ENCODE assay signal across 26 cellular contexts in genomic region chr2:74954500-74954874, GRCh38. TPM values are rescaled to one million over a fixed set of nuclear protein-coding genes. Genes with fewer than 3 reads are reported as not detected.
A peak's percentile ranks its signal among the peaks of the same experiment; 100 is the strongest.
DNase-seq lines count a peak whose midpoint lies in the region; ATAC-seq lines count a peak whose summit lies in the region.
"Had no signal": no experiment of that assay in that cellular context is flagged by ENCODE, and none has a peak within 500 bp of the region (broad histone marks: within the 10 kb centered on the region; RNA-seq: fewer than 3 reads in every experiment).

No MANE protein-coding gene starts in this region.

- no peaks in the 10 kb centered on the region for H3K27me3 ChIP-seq in naive thymus-derived CD4-positive, alpha-beta T cell (ENCODE audit: control insufficient read depth in 2 of 2, insufficient read depth in 2 of 2, low read length in 2 of 2)

- peaks cover 4 to 10% of the 10 kb centered on the region in 2 donors for H3K4me1 ChIP-seq in naive thymus-derived CD4-positive, alpha-beta T cell (ENCODE audit: control insufficient read depth in 2 of 2, insufficient read depth in 2 of 2, low read length in 2 of 2)

- H3K27ac ChIP-seq in naive thymus-derived CD4-positive, alpha-beta T cell (ENCODE audit: low read depth, low read length), result no peak overlapping the region
- H3K27ac ChIP-seq: A549, GM23248 had no signal

- CTCF ChIA-PET in activated CD4-positive, alpha-beta T cell treated with anti-CD3 and anti-CD28 coated beads, Interleukin-2, amount 10 ng/mL, durations not matched to agents 7 days and 5 days (lab: Charles Lee), result no interaction called here
- CTCF ChIA-PET in naive thymus-derived CD4-positive, alpha-beta T cell (lab: Charles Lee), result no interaction called here
- CTCF ChIA-PET in activated CD8-positive, alpha-beta T cell treated with anti-CD3 and anti-CD28 coated beads, Interleukin-2, amount 10 ng/mL, durations not matched to agents 7 days and 5 days (lab: Charles Lee), result no interaction called here

- H3K36me3 Mint-ChIP-seq in activated CD4-positive, alpha-beta T cell treated with anti-CD3 and anti-CD28 coated beads, Interleukin-2, amount 10 ng/mL, durations not matched to agents 24 days and 14 days (ENCODE audit: low read depth), result peaks cover 25% of the 10 kb centered on the region
- H3K36me3 Mint-ChIP-seq in activated CD4-positive, alpha-beta T cell treated with anti-CD3 and anti-CD28 coated beads, Interleukin-2, amount 10 ng/mL, durations not matched to agents 7 days and 5 days (ENCODE audit: low read depth), result peaks cover 43% of the 10 kb centered on the region
- H3K36me3 Mint-ChIP-seq in IgD-negative memory B cell, result peaks cover 5% of the 10 kb centered on the region
- H3K36me3 Mint-ChIP-seq in activated T-helper 17 cell treated with anti-CD3 and anti-CD28 coated beads, Interleukin-2, amount 50 U/mL, for 72 hours (ENCODE audit: low read depth), result peaks cover 7% of the 10 kb centered on the region
- H3K36me3 Mint-ChIP-seq in naive thymus-derived CD4-positive, alpha-beta T cell, result peaks cover 3 to 56% (median 41%) of the 10 kb centered on the region in 5 donors
- peaks cover 41% of the 10 kb centered on the region for H3K36me3 Mint-ChIP-seq in activated CD8-positive, alpha-beta T cell treated with anti-CD3 and anti-CD28 coated beads, Interleukin-2, amount 10 ng/mL, durations not matched to agents 7 days and 5 days (ENCODE audit: low read depth)

- H3K4me1 Mint-ChIP-seq in activated CD4-positive, alpha-beta T cell treated with anti-CD3 and anti-CD28 coated beads, Interleukin-2, amount 10 ng/mL, durations not matched to agents 24 days and 14 days, result peaks cover 31% of the 10 kb centered on the region
- H3K4me1 Mint-ChIP-seq in activated CD4-positive, alpha-beta T cell treated with anti-CD3 and anti-CD28 coated beads, Interleukin-2, amount 10 ng/mL, durations not matched to agents 7 days and 5 days, result peaks cover 29% of the 10 kb centered on the region
- peaks cover 22 to 45% (median 38%) of the 10 kb centered on the region in 3 donors for H3K4me1 Mint-ChIP-seq in IgD-negative memory B cell
- H3K4me1 Mint-ChIP-seq in activated T-helper 17 cell treated with anti-CD3 and anti-CD28 coated beads, Interleukin-2, amount 50 U/mL, for 72 hours, result peaks cover 9% of the 10 kb centered on the region
- H3K4me1 Mint-ChIP-seq in naive thymus-derived CD4-positive, alpha-beta T cell, result peaks cover 7 to 72% (median 37%) of the 10 kb centered on the region in 7 donors
- peaks cover 23% of the 10 kb centered on the region for H3K4me1 Mint-ChIP-seq in activated CD8-positive, alpha-beta T cell treated with anti-CD3 and anti-CD28 coated beads, Interleukin-2, amount 10 ng/mL, durations not matched to agents 7 days and 5 days (ENCODE audit: low read depth)

- no peak for ATAC-seq in activated T-helper 17 cell treated with anti-CD3 and anti-CD28 coated beads, Interleukin-2, amount 50 U/mL, for 72 hours (replicated peaks)
- no peak for ATAC-seq in naive thymus-derived CD4-positive, alpha-beta T cell
- no peak for ATAC-seq in activated CD8-positive, alpha-beta T cell treated with anti-CD3 and anti-CD28 coated beads, Interleukin-2, amount 10 ng/mL, durations not matched to agents 7 days and 5 days
- ATAC-seq in HG03097 (IDR thresholded peaks at IDR 0.05; ENCODE audit: low FRiP score, unreplicated experiment), result no peak
- ATAC-seq: A549 had no signal

- DNase-seq in activated CD4-positive, alpha-beta T cell treated with anti-CD3 and anti-CD28 coated beads, Interleukin-2, amount 10 ng/mL, durations not matched to agents 24 days and 14 days, result no peak
- no peak for DNase-seq in activated CD4-positive, alpha-beta T cell treated with anti-CD3 and anti-CD28 coated beads, Interleukin-2, amount 10 ng/mL, durations not matched to agents 7 days and 5 days
- no peak for DNase-seq in naive thymus-derived CD4-positive, alpha-beta T cell
- DNase-seq in activated CD8-positive, alpha-beta T cell treated with anti-CD3 and anti-CD28 coated beads, Interleukin-2, amount 10 ng/mL, durations not matched to agents 7 days and 5 days, result no peak
- DNase-seq: AML-193; C1 segment of cervical spinal cord; CD4-positive, alpha-beta memory T cell; COR-L47; GM23248; H7; HFFc6; IMR-90; NCI-H1092 treated with DMSO at 0.1 percent for 48 hours; NCI-H1436; NCI-H187; NCI-H2081 treated with DMSO at 0.1 percent for 48 hours; NCI-H2171; NCI-H226; NCI-H510A; NCI-H69; Right ventricle myocardium superior; RPMI8226 had no signal

- no peak overlapping the region for H3K4me3 ChIP-seq in naive thymus-derived CD4-positive, alpha-beta T cell (ENCODE audit: low read length)
- H3K4me3 ChIP-seq: A549, GM23248 had no signal

- H3K27ac Mint-ChIP-seq in activated CD4-positive, alpha-beta T cell treated with anti-CD3 and anti-CD28 coated beads, Interleukin-2, amount 10 ng/mL, durations not matched to agents 24 days and 14 days, result peak overlapping the region; percentile 0
- no peak overlapping the region for H3K27ac Mint-ChIP-seq in activated CD4-positive, alpha-beta T cell treated with anti-CD3 and anti-CD28 coated beads, Interleukin-2, amount 10 ng/mL, durations not matched to agents 7 days and 5 days
- peak overlapping the region in 2 of 3 donors; percentile 54 to 79 for H3K27ac Mint-ChIP-seq in IgD-negative memory B cell
- H3K27ac Mint-ChIP-seq in activated T-helper 17 cell treated with anti-CD3 and anti-CD28 coated beads, Interleukin-2, amount 50 U/mL, for 72 hours, result peak overlapping the region; percentile 3
- peak overlapping the region in 6 of 9 donors; percentile 4 to 65 (median 11) for H3K27ac Mint-ChIP-seq in naive thymus-derived CD4-positive, alpha-beta T cell
- H3K27ac Mint-ChIP-seq in activated CD8-positive, alpha-beta T cell treated with anti-CD3 and anti-CD28 coated beads, Interleukin-2, amount 10 ng/mL, durations not matched to agents 7 days and 5 days, result no peak overlapping the region
- H3K27ac Mint-ChIP-seq: HFFc6 had no signal

- intact Hi-C loops in activated CD4-positive, alpha-beta T cell treated with anti-CD3 and anti-CD28 coated beads, Interleukin-2, amount 10 ng/mL, durations not matched to agents 24 days and 14 days (cut with micrococcal nuclease), result loop anchor here (1.0 kb wide), 1 partner anchor 8 kb away; no protein-coding TSS in a partner anchor
- intact Hi-C loops in naive thymus-derived CD4-positive, alpha-beta T cell (cut with micrococcal nuclease), result loop anchor here in 1 of 2 donors (10.0 kb wide), 1 partner anchor 1670 kb away; the partner anchor contains the start of gene FBXO41

- peaks cover 8% of the 10 kb centered on the region for H3K9me3 Mint-ChIP-seq in activated CD4-positive, alpha-beta T cell treated with anti-CD3 and anti-CD28 coated beads, Interleukin-2, amount 10 ng/mL, durations not matched to agents 24 days and 14 days
- H3K9me3 Mint-ChIP-seq in activated CD4-positive, alpha-beta T cell treated with anti-CD3 and anti-CD28 coated beads, Interleukin-2, amount 10 ng/mL, durations not matched to agents 7 days and 5 days, result peaks cover 25% of the 10 kb centered on the region
- peaks cover 9 to 13% (median 10%) of the 10 kb centered on the region in 3 donors for H3K9me3 Mint-ChIP-seq in IgD-negative memory B cell
- H3K9me3 Mint-ChIP-seq in activated T-helper 17 cell treated with anti-CD3 and anti-CD28 coated beads, Interleukin-2, amount 50 U/mL, for 72 hours, result no peaks in the 10 kb centered on the region
- peaks cover 0 to 40% (median 5%) of the 10 kb centered on the region in 11 donors for H3K9me3 Mint-ChIP-seq in naive thymus-derived CD4-positive, alpha-beta T cell
- H3K9me3 Mint-ChIP-seq in activated CD8-positive, alpha-beta T cell treated with anti-CD3 and anti-CD28 coated beads, Interleukin-2, amount 10 ng/mL, durations not matched to agents 7 days and 5 days (ENCODE audit: insufficient read depth), result peaks cover 9% of the 10 kb centered on the region

- no peaks in the 10 kb centered on the region for H3K36me3 ChIP-seq in naive thymus-derived CD4-positive, alpha-beta T cell (ENCODE audit: control insufficient read depth in 2 of 3, insufficient read depth in 3 of 3, low read length in 3 of 3)

- H3K9me3 ChIP-seq in naive thymus-derived CD4-positive, alpha-beta T cell (ENCODE audit: control insufficient read depth in 2 of 3, low read length in 3 of 3), result peaks cover 0 to 6% (median 0%) of the 10 kb centered on the region in 3 experiments
- H3K9me3 ChIP-seq: A549 had no signal

- no peaks in the 10 kb centered on the region for H3K27me3 Mint-ChIP-seq in activated CD4-positive, alpha-beta T cell treated with anti-CD3 and anti-CD28 coated beads, Interleukin-2, amount 10 ng/mL, durations not matched to agents 24 days and 14 days
- no peaks in the 10 kb centered on the region for H3K27me3 Mint-ChIP-seq in activated CD4-positive, alpha-beta T cell treated with anti-CD3 and anti-CD28 coated beads, Interleukin-2, amount 10 ng/mL, durations not matched to agents 7 days and 5 days
- no peaks in the 10 kb centered on the region for H3K27me3 Mint-ChIP-seq in IgD-negative memory B cell
- H3K27me3 Mint-ChIP-seq in activated T-helper 17 cell treated with anti-CD3 and anti-CD28 coated beads, Interleukin-2, amount 50 U/mL, for 72 hours, result no peaks in the 10 kb centered on the region
- no peaks in the 10 kb centered on the region for H3K27me3 Mint-ChIP-seq in naive thymus-derived CD4-positive, alpha-beta T cell
- H3K27me3 Mint-ChIP-seq in activated CD8-positive, alpha-beta T cell treated with anti-CD3 and anti-CD28 coated beads, Interleukin-2, amount 10 ng/mL, durations not matched to agents 7 days and 5 days (ENCODE audit: low read depth), result no peaks in the 10 kb centered on the region

- peak overlapping the region; percentile 2 for H3K4me3 Mint-ChIP-seq in activated CD4-positive, alpha-beta T cell treated with anti-CD3 and anti-CD28 coated beads, Interleukin-2, amount 10 ng/mL, durations not matched to agents 24 days and 14 days
- no peak overlapping the region for H3K4me3 Mint-ChIP-seq in activated CD4-positive, alpha-beta T cell treated with anti-CD3 and anti-CD28 coated beads, Interleukin-2, amount 10 ng/mL, durations not matched to agents 7 days and 5 days
- peak overlapping the region in 1 of 4 donors; percentile 7 for H3K4me3 Mint-ChIP-seq in IgD-negative memory B cell
- peak overlapping the region; percentile 11 for H3K4me3 Mint-ChIP-seq in activated T-helper 17 cell treated with anti-CD3 and anti-CD28 coated beads, Interleukin-2, amount 50 U/mL, for 72 hours
- peak overlapping the region in 3 of 10 donors; percentile 3 to 29 (median 26) for H3K4me3 Mint-ChIP-seq in naive thymus-derived CD4-positive, alpha-beta T cell
- no peak overlapping the region for H3K4me3 Mint-ChIP-seq in activated CD8-positive, alpha-beta T cell treated with anti-CD3 and anti-CD28 coated beads, Interleukin-2, amount 10 ng/mL, durations not matched to agents 7 days and 5 days
- H3K4me3 Mint-ChIP-seq: HFFc6 had no signal

- POLR2A ChIA-PET in activated CD4-positive, alpha-beta T cell treated with anti-CD3 and anti-CD28 coated beads, Interleukin-2, amount 10 ng/mL, durations not matched to agents 7 days and 5 days (lab: Charles Lee), result no interaction called here
- POLR2A ChIA-PET in naive thymus-derived CD4-positive, alpha-beta T cell (lab: Charles Lee), result interaction anchor here (0.6 kb wide), 1 partner anchor 23 kb away, joined by 3 read pairs; no protein-coding TSS in a partner anchor
- POLR2A ChIA-PET in activated CD8-positive, alpha-beta T cell treated with anti-CD3 and anti-CD28 coated beads, Interleukin-2, amount 10 ng/mL, durations not matched to agents 7 days and 5 days (lab: Charles Lee), result no interaction called here

RNA-seq across cellular contexts. Expression of gene POLE4, which starts 4.0 kb away (rescaled TPM):
- 53.1 and 58.3 TPM in 2 replicates for total RNA-seq in activated CD4-positive, alpha-beta T cell treated with anti-CD3 and anti-CD28 coated beads, Interleukin-2, amount 10 ng/mL, durations not matched to agents 24 days and 14 days
- total RNA-seq in activated CD4-positive, alpha-beta T cell treated with anti-CD3 and anti-CD28 coated beads, Interleukin-2, amount 10 ng/mL, durations not matched to agents 7 days and 5 days, result 10 to 100 TPM; 35.5 to 39.5 TPM
- polyA plus RNA-seq in IgD-negative memory B cell, result 181 TPM
- total RNA-seq in activated T-helper 17 cell treated with anti-CD3 and anti-CD28 coated beads, Interleukin-2, amount 50 U/mL, for 72 hours, result 10 to 100 TPM; 48.3 to 73.6 TPM
- total RNA-seq in naive thymus-derived CD4-positive, alpha-beta T cell, result 10 to 100 TPM; 37.8 to 49.1 (median 43.6) TPM
- 100 to 1,000 TPM; 104 to 153 TPM for polyA plus RNA-seq in naive thymus-derived CD4-positive, alpha-beta T cell
- 10 to 100 TPM; 44.5 to 45.7 TPM for total RNA-seq in activated CD8-positive, alpha-beta T cell treated with anti-CD3 and anti-CD28 coated beads, Interleukin-2, amount 10 ng/mL, durations not matched to agents 7 days and 5 days

Comparison
In these comparisons a context has a peak if more than half of its experiments do, and no peak if none do; other contexts are left out.
1. H3K27ac Mint-ChIP-seq: peak in activated CD4-positive, alpha-beta T cell treated with anti-CD3 and anti-CD28 coated beads, Interleukin-2, amount 10 ng/mL, durations not matched to agents 24 days and 14 days (single experiment), IgD-negative memory B cell (2 of 3), activated T-helper 17 cell treated with anti-CD3 and anti-CD28 coated beads, Interleukin-2, amount 50 U/mL, for 72 hours (single experiment) and naive thymus-derived CD4-positive, alpha-beta T cell (6 of 9); none in activated CD4-positive, alpha-beta T cell treated with anti-CD3 and anti-CD28 coated beads, Interleukin-2, amount 10 ng/mL, durations not matched to agents 7 days and 5 days (single experiment) and activated CD8-positive, alpha-beta T cell treated with anti-CD3 and anti-CD28 coated beads, Interleukin-2, amount 10 ng/mL, durations not matched to agents 7 days and 5 days (single experiment).
2. H3K4me3 Mint-ChIP-seq: peak in activated CD4-positive, alpha-beta T cell treated with anti-CD3 and anti-CD28 coated beads, Interleukin-2, amount 10 ng/mL, durations not matched to agents 24 days and 14 days (single experiment) and activated T-helper 17 cell treated with anti-CD3 and anti-CD28 coated beads, Interleukin-2, amount 50 U/mL, for 72 hours (single experiment); none in activated CD4-positive, alpha-beta T cell treated with anti-CD3 and anti-CD28 coated beads, Interleukin-2, amount 10 ng/mL, durations not matched to agents 7 days and 5 days (single experiment) and activated CD8-positive, alpha-beta T cell treated with anti-CD3 and anti-CD28 coated beads, Interleukin-2, amount 10 ng/mL, durations not matched to agents 7 days and 5 days (single experiment).